In the genomic region with DNA sequence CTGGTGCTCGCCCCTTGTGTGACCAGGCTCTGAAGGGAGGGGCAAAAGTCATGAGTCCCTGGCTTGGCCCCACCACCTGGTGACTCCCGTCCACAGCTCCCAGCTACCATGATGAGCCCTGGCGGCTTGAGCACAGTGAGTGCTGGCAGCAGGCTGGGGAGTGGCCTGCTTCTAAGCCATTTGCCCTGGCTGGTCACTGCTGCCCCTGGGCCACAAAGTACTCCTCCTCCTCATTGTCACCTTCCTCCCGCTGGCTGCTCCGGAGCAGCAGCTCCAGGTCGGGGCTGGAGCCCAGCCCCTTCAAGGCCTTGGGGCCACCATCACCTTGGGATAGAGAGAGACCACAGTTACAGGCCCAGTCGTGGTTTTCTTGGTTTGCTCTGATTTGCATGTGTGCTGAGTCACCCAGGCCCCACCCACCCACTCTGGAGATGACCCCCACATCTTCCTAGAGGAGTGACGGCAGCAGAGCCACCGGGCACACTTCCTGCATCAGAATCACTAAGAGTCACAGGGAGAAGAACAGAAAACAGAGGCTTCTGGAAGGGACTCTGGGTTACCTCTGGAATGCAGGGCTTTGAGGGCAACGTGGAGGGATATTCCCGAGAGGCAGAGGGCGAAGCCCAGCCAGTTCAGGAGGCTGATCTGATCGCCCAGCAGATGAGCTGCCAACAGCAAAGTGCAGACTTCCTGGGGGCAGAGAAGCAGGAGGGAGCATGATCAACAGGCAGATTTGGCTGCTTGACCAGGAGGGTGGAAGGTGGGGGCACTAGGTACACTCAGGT, we compare ENCODE assay signal across 8 cellular contexts. TPM values are rescaled to one million over a fixed set of nuclear protein-coding genes. Genes with fewer than 3 reads are reported as not detected.
DNase-seq lines count a peak whose midpoint lies in the region; ATAC-seq and TF ChIP-seq lines count a peak whose summit lies in the region.

No MANE protein-coding gene starts in this region.

- no peak overlapping the region for H3K4me3 Mint-ChIP-seq in naive thymus-derived CD4-positive, alpha-beta T cell

- no peaks in the 10 kb centered on the region for H3K9me3 ChIP-seq in DOHH2 (ENCODE audit: control insufficient read depth, insufficient read depth, low read length)
- H3K9me3 ChIP-seq in naive thymus-derived CD4-positive, alpha-beta T cell (ENCODE audit: control insufficient read depth in 2 of 3, low read length in 3 of 3), result no peaks in the 10 kb centered on the region

- CTCF ChIA-PET in naive thymus-derived CD4-positive, alpha-beta T cell (lab: Charles Lee), result interaction anchor here (0.7 to 1.2 kb wide), 2 partner anchors 28 to 62 kb away, joined by 3 read pairs; no protein-coding TSS in a partner anchor

- no peaks in the 10 kb centered on the region for H3K9me2 ChIP-seq in DOHH2 (replicated peaks; ENCODE audit: control insufficient read depth, low read length)

- H3K36me3 Mint-ChIP-seq in naive thymus-derived CD4-positive, alpha-beta T cell, result peaks cover 4 to 30% (median 6%) of the 10 kb centered on the region in 5 donors

- no peaks in the 10 kb centered on the region for H3F3A ChIP-seq in DOHH2 (ENCODE audit: control insufficient read depth, insufficient read depth)

- H3K79me2 ChIP-seq in DOHH2 (ENCODE audit: control insufficient read depth, low read length), result no peaks in the 10 kb centered on the region

- intact Hi-C loops in naive thymus-derived CD4-positive, alpha-beta T cell (cut with micrococcal nuclease), result no loop called here

- H3K27me3 Mint-ChIP-seq in naive thymus-derived CD4-positive, alpha-beta T cell, result no peaks in the 10 kb centered on the region

- TF ChIP-seq CTCF in DOHH2 (IDR thresholded peaks at IDR 0.05; ENCODE audit: low read depth, low read length, poor library complexity, severe bottlenecking) (no peak), brain microvascular endothelial cell (IDR thresholded peaks at IDR 0.05; ENCODE audit: low read depth, low read length, missing control alignments) (no peak)

- peak; percentile 72 for DNase-seq in MV-4-11 (lab: John Stamatoyannopoulos, UW)
- peak; percentile 95 for DNase-seq in brain microvascular endothelial cell
- DNase-seq in naive thymus-derived CD4-positive, alpha-beta T cell, result no peak
- no peak for DNase-seq in NCI-H146 treated with DMSO at 0.1 percent for 48 hours (lab: John Stamatoyannopoulos, UW; ENCODE audit: unreplicated experiment)
- DNase-seq in effector CD4-positive, alpha-beta T cell, result no peak

- peaks cover 16 to 29% (median 24%) of the 10 kb centered on the region in 7 donors for H3K4me1 Mint-ChIP-seq in naive thymus-derived CD4-positive, alpha-beta T cell

- no peaks in the 10 kb centered on the region for H3K27me3 ChIP-seq in DOHH2 (ENCODE audit: control insufficient read depth, low read length)
- no peaks in the 10 kb centered on the region for H3K27me3 ChIP-seq in brain microvascular endothelial cell (replicated peaks)
- H3K27me3 ChIP-seq in naive thymus-derived CD4-positive, alpha-beta T cell (ENCODE audit: control insufficient read depth in 2 of 2, insufficient read depth in 2 of 2, low read length in 2 of 2), result no peaks in the 10 kb centered on the region

- H3K27ac ChIP-seq in DOHH2 (ENCODE audit: low read depth, low read length) (peak overlapping the region; percentile 40), brain microvascular endothelial cell (peak overlapping the region; percentile 89)
- H3K27ac ChIP-seq in naive thymus-derived CD4-positive, alpha-beta T cell (ENCODE audit: low read depth, low read length), result no peak overlapping the region

- H3K4me2 ChIP-seq in DOHH2 (ENCODE audit: low read length), result peak overlapping the region; percentile 57

- POLR2A ChIA-PET in naive thymus-derived CD4-positive, alpha-beta T cell (lab: Charles Lee), result interaction anchor here (0.7 to 3.4 kb wide), 5 partner anchors 9 to 51 kb away, joined by 3 to 12 read pairs (median 4); no protein-coding TSS in a partner anchor

- H3K9me3 Mint-ChIP-seq in naive thymus-derived CD4-positive, alpha-beta T cell, result no peaks in the 10 kb centered on the region

- in situ Hi-C loops in brain microvascular endothelial cell (cut with HindIII; ENCODE audit: low pct_ligation_motif_present, low sequenced_read_pairs), result no loop called here

- H3K4me3 ChIP-seq in DOHH2 (ENCODE audit: low read length), result peak overlapping the region; percentile 28
- no peak overlapping the region for H3K4me3 ChIP-seq in brain microvascular endothelial cell (ENCODE audit: low read depth, low read length)
- no peak overlapping the region for H3K4me3 ChIP-seq in naive thymus-derived CD4-positive, alpha-beta T cell (ENCODE audit: low read length)

- peaks cover 24% of the 10 kb centered on the region for H3K4me1 ChIP-seq in DOHH2 (ENCODE audit: control insufficient read depth, low read length)
- no peaks in the 10 kb centered on the region for H3K4me1 ChIP-seq in naive thymus-derived CD4-positive, alpha-beta T cell (ENCODE audit: control insufficient read depth in 2 of 2, insufficient read depth in 2 of 2, low read length in 2 of 2)

- H3K36me3 ChIP-seq in DOHH2 (ENCODE audit: control insufficient read depth, low read length), result peaks cover 11% of the 10 kb centered on the region
- H3K36me3 ChIP-seq in brain microvascular endothelial cell (replicated peaks), result peaks cover 13% of the 10 kb centered on the region
- peaks cover 0 to 66% (median 4%) of the 10 kb centered on the region in 3 experiments for H3K36me3 ChIP-seq in naive thymus-derived CD4-positive, alpha-beta T cell (ENCODE audit: control insufficient read depth in 2 of 3, insufficient read depth in 3 of 3, low read length in 3 of 3)

- peak overlapping the region in 6 of 9 donors; percentile 19 to 81 (median 58) for H3K27ac Mint-ChIP-seq in naive thymus-derived CD4-positive, alpha-beta T cell

- H4K20me1 ChIP-seq in DOHH2 (ENCODE audit: control insufficient read depth, insufficient read depth, low read depth, low read length), result no peaks in the 10 kb centered on the region

- ATAC-seq in GM21423 (IDR thresholded peaks at IDR 0.05; ENCODE audit: unreplicated experiment), result peak; percentile 58
- peak; percentile 59 for ATAC-seq in naive thymus-derived CD4-positive, alpha-beta T cell
- no peak for ATAC-seq in GM21526 (IDR thresholded peaks at IDR 0.05; ENCODE audit: low FRiP score, unreplicated experiment)

RNA-seq across cellular contexts. Expression of gene CDH22, which starts 42.1 kb away (rescaled TPM):
- total RNA-seq in naive thymus-derived CD4-positive, alpha-beta T cell, result not detected
- not detected for polyA plus RNA-seq in naive thymus-derived CD4-positive, alpha-beta T cell

RNA-seq across cellular contexts. Expression of gene ELMO2, which starts 56.0 kb away (rescaled TPM):
- 100 to 1,000 TPM in 1 of 5 experiments, 10 to 100 TPM in 4; 50.8 to 104 (median 52.3) TPM for total RNA-seq in naive thymus-derived CD4-positive, alpha-beta T cell
- 10 to 100 TPM; 35.6 to 67.4 TPM for polyA plus RNA-seq in naive thymus-derived CD4-positive, alpha-beta T cell

Comparison
In these comparisons a context has a peak if more than half of its experiments do, and no peak if none do; other contexts are left out.
1. DNase-seq: peak in MV-4-11 (single experiment) and brain microvascular endothelial cell (single experiment); none in naive thymus-derived CD4-positive, alpha-beta T cell (0 of 9), NCI-H146 treated with DMSO at 0.1 percent for 48 hours (single experiment) and effector CD4-positive, alpha-beta T cell (single experiment).